ENCODE assay signal across 8 cellular contexts in genomic region chr2:160427629-160428424, GRCh38.
DNase-seq lines count a peak whose midpoint lies in the region; ATAC-seq and TF ChIP-seq lines count a peak whose summit lies in the region.

No MANE protein-coding gene starts in this region.

- H3K27ac Mint-ChIP-seq in naive B cell: peak overlapping the region in 5 of 6 donors; percentile 33 to 89 (median 68)

- no peaks in the 10 kb centered on the region for H3K9me2 ChIP-seq in SU-DHL-6 (replicated peaks; ENCODE audit: insufficient read depth, low read length)

- no peaks in the 10 kb centered on the region for H3K27me3 Mint-ChIP-seq in naive B cell

- H3K9me3 Mint-ChIP-seq in naive B cell: peaks cover 0 to 3% (median 0%) of the 10 kb centered on the region in 7 donors

- H3K9me3 ChIP-seq in SU-DHL-6 (ENCODE audit: insufficient read depth, low read length) (0 out of 2 replicates have a peak, but pooled peaks cover 6% of the 10 kb centered on the region), breast epithelium (peaks cover 0 to 3% of the 10 kb centered on the region in 2 donors)

- DNase-seq in breast epithelium (ENCODE audit: low spot score in 2 of 2): peak in 1 of 2 donors; percentile 43
- DNase-seq in naive B cell: peak; percentile 43
- DNase-seq in amygdala (lab: John Stamatoyannopoulos, UW): no peak
- DNase-seq in SW480 (ENCODE audit: low spot score): no peak

- TF ChIP-seq CTCF in SU-DHL-6 (IDR thresholded peaks at IDR 0.05; ENCODE audit: insufficient read depth, low read length, poor library complexity, severe bottlenecking): no peak
- no peak for TF ChIP-seq CTCF in breast epithelium (IDR thresholded peaks at IDR 0.05)

- H3F3A ChIP-seq in SU-DHL-6 (ENCODE audit: insufficient read depth): peaks cover 5% of the 10 kb centered on the region; the same call in 1 of the 2 replicates

- peak overlapping the region; percentile 66 for H3K4me2 ChIP-seq in SU-DHL-6 (ENCODE audit: low read depth, low read length, poor library complexity, severe bottlenecking)

- ATAC-seq in GM18868 (IDR thresholded peaks at IDR 0.05; ENCODE audit: unreplicated experiment) (peak; percentile 64), HG03060 (IDR thresholded peaks at IDR 0.05; ENCODE audit: low read depth, unreplicated experiment) (peak; percentile 42), naive B cell (ENCODE audit: low read depth in 2 of 2) (peak; percentile 66 to 74), HG03039 (IDR thresholded peaks at IDR 0.05; ENCODE audit: unreplicated experiment) (no peak)

- H3K4me1 ChIP-seq in breast epithelium: peaks cover 0 to 5% of the 10 kb centered on the region in 2 donors

- peak overlapping the region; percentile 62 for H3K27ac ChIP-seq in SU-DHL-6 (ENCODE audit: low read depth, low read length)
- H3K27ac ChIP-seq in breast epithelium: peak overlapping the region; percentile 43 to 76

- no peaks in the 10 kb centered on the region for H3K36me3 Mint-ChIP-seq in naive B cell

- H3K27me3 ChIP-seq in SU-DHL-6 (ENCODE audit: low read length) (no peaks in the 10 kb centered on the region), breast epithelium (no peaks in the 10 kb centered on the region)

- peak overlapping the region; percentile 56 to 86 (median 72) for H3K4me3 Mint-ChIP-seq in naive B cell

- H3K79me2 ChIP-seq in SU-DHL-6 (ENCODE audit: insufficient read depth, low read length): no peaks in the 10 kb centered on the region

- TF ChIP-seq POLR2A in breast epithelium (IDR thresholded peaks at IDR 0.05): no peak

- H3K36me3 ChIP-seq in SU-DHL-6 (ENCODE audit: low read length) (no peaks in the 10 kb centered on the region; the same call in 1 of the 2 replicates), breast epithelium (no peaks in the 10 kb centered on the region)

- peak overlapping the region; percentile 20 for H3K9ac ChIP-seq in SU-DHL-6 (ENCODE audit: low read length)

- H3K4me3 ChIP-seq in SU-DHL-6 (ENCODE audit: insufficient read depth, low read length, poor library complexity, severe bottlenecking) (peak overlapping the region; percentile 38), breast epithelium (peak overlapping the region in 2 of 3 donors; percentile 1 to 44)

- intact Hi-C loops in breast epithelium (cut with DNase I; ENCODE audit: low total_unique reads): loop anchor here (10.0 kb wide), 1 partner anchor 1607 kb away; no protein-coding TSS in a partner anchor

- peaks cover 38 to 42% (median 41%) of the 10 kb centered on the region in 3 donors for H3K4me1 Mint-ChIP-seq in naive B cell

- H2AFZ ChIP-seq in SU-DHL-6 (ENCODE audit: low read depth, low read length, severe bottlenecking): peak overlapping the region; percentile 70

- H4K20me1 ChIP-seq in SU-DHL-6 (ENCODE audit: low read depth, low read length): no peaks in the 10 kb centered on the region
